ENCODE assay signal across 25 cellular contexts in genomic region chr9:134369416-134370212, GRCh38. TPM values are rescaled to one million over a fixed set of nuclear protein-coding genes. Genes with fewer than 3 reads are reported as not detected.
DNase-seq lines count a peak whose midpoint lies in the region; ATAC-seq and TF ChIP-seq lines count a peak whose summit lies in the region.
"Had no signal": no experiment of that assay in that cellular context is flagged by ENCODE, and none has a peak within 500 bp of the region (broad histone marks: within the 10 kb centered on the region; RNA-seq: fewer than 3 reads in every experiment).

No MANE protein-coding gene starts in this region.

- 29% methylated on average over 11 of the region's 19 CpGs for WGBS in right lobe of liver (ENCODE audit: insufficient coverage, low coverage, low lambda C conversion rate, missing lambda C conversion rate)

- ATAC-seq in right lobe of liver, result peak in 2 of 4 donors; percentile 1 to 15
- no peak for ATAC-seq in natural killer cell treated with Interleukin-12 subunit alpha and Interleukin-12 subunit beta and Interleukin-15 and Interleukin-18, amount 100 ng/mL, for 72 hours
- ATAC-seq in HG03378 (IDR thresholded peaks at IDR 0.05; ENCODE audit: unreplicated experiment), result no peak
- ATAC-seq: upper lobe of right lung, WTC11 had no signal

- H3K4me3 Mint-ChIP-seq in natural killer cell treated with Interleukin-12 subunit alpha and Interleukin-12 subunit beta and Interleukin-15 and Interleukin-18, amount 100 ng/mL, for 72 hours, result no peak overlapping the region
- no peak overlapping the region for H3K4me3 Mint-ChIP-seq in progenitor cell of endocrine pancreas (ENCODE audit: low read depth)
- H3K4me3 Mint-ChIP-seq: H9; immature natural killer cell; stimulated activated naive CD8-positive, alpha-beta T cell treated with anti-CD3 and anti-CD28 coated beads, Interleukin-15, Interleukin-2, amounts not matched to agents 100 ng/mL and 50 ng/mL, for 24 hours; WTC11 had no signal

- intact Hi-C loops in right lobe of liver (cut with DNase I), result no loop called here

- H3K36me3 Mint-ChIP-seq in natural killer cell treated with Interleukin-12 subunit alpha and Interleukin-12 subunit beta and Interleukin-15 and Interleukin-18, amount 100 ng/mL, for 72 hours, result no peaks in the 10 kb centered on the region
- H3K36me3 Mint-ChIP-seq in progenitor cell of endocrine pancreas (ENCODE audit: insufficient read depth), result no peaks in the 10 kb centered on the region
- H3K36me3 Mint-ChIP-seq: immature natural killer cell, WTC11 had no signal

- TF ChIP-seq CTCF in NB4 (IDR thresholded peaks at IDR 0.05; ENCODE audit: low read depth, low read length), result no peak
- no peak for TF ChIP-seq CTCF in VCaP (conservative IDR thresholded peaks at IDR 0.05)
- no peak for TF ChIP-seq CTCF in right lobe of liver (IDR thresholded peaks at IDR 0.05)
- TF ChIP-seq CTCF in progenitor cell of endocrine pancreas (IDR thresholded peaks at IDR 0.05; ENCODE audit: unreplicated experiment), result no peak

- peak overlapping the region in 1 of 5 donors; percentile 22 for H3K9ac ChIP-seq in subcutaneous abdominal adipose tissue (ENCODE audit: low read length in 5 of 5)

- no peak overlapping the region for H3K4me3 ChIP-seq in NB4 (ENCODE audit: low read depth, low read length)
- H3K4me3 ChIP-seq in right lobe of liver, result peak overlapping the region in 1 of 3 donors; percentile 11
- no peak overlapping the region for H3K4me3 ChIP-seq in subcutaneous abdominal adipose tissue (ENCODE audit: low read depth in 1 of 5, low read length in 5 of 5)
- H3K4me3 ChIP-seq: SJSA1, smooth muscle cell, upper lobe of right lung had no signal

- H3K27ac Mint-ChIP-seq in natural killer cell treated with Interleukin-12 subunit alpha and Interleukin-12 subunit beta and Interleukin-15 and Interleukin-18, amount 100 ng/mL, for 72 hours, result no peak overlapping the region
- no peak overlapping the region for H3K27ac Mint-ChIP-seq in progenitor cell of endocrine pancreas
- H3K27ac Mint-ChIP-seq: stimulated activated naive CD8-positive, alpha-beta T cell treated with anti-CD3 and anti-CD28 coated beads, Interleukin-15, Interleukin-2, amounts not matched to agents 100 ng/mL and 50 ng/mL, for 24 hours had no signal

- H3K9me3 ChIP-seq in right lobe of liver (no peaks in the 10 kb centered on the region), subcutaneous abdominal adipose tissue (ENCODE audit: control insufficient read depth in 5 of 5, low read length in 5 of 5) (no peaks in the 10 kb centered on the region)
- H3K9me3 ChIP-seq: SJSA1, upper lobe of right lung had no signal

- H3K27me3 ChIP-seq in right lobe of liver (no peaks in the 10 kb centered on the region), subcutaneous abdominal adipose tissue (ENCODE audit: control insufficient read depth in 5 of 5, insufficient read depth in 4 of 5, low read length in 5 of 5) (no peaks in the 10 kb centered on the region)
- H3K27me3 ChIP-seq: SJSA1, upper lobe of right lung had no signal

- TF ChIP-seq POLR2A in NB4 (IDR thresholded peaks at IDR 0.05; ENCODE audit: extremely low read depth, insufficient read length) (no peak), right lobe of liver (IDR thresholded peaks at IDR 0.05) (no peak)

- H3K27me3 Mint-ChIP-seq in natural killer cell treated with Interleukin-12 subunit alpha and Interleukin-12 subunit beta and Interleukin-15 and Interleukin-18, amount 100 ng/mL, for 72 hours, result no peaks in the 10 kb centered on the region
- no peaks in the 10 kb centered on the region for H3K27me3 Mint-ChIP-seq in progenitor cell of endocrine pancreas
- H3K27me3 Mint-ChIP-seq: stimulated activated naive CD8-positive, alpha-beta T cell treated with anti-CD3 and anti-CD28 coated beads, Interleukin-15, Interleukin-2, amounts not matched to agents 100 ng/mL and 50 ng/mL, for 24 hours had no signal

- no peaks in the 10 kb centered on the region for H3K36me3 ChIP-seq in right lobe of liver
- H3K36me3 ChIP-seq in subcutaneous abdominal adipose tissue (ENCODE audit: control insufficient read depth in 5 of 5, insufficient read depth in 5 of 5, low read length in 5 of 5), result no peaks in the 10 kb centered on the region
- H3K36me3 ChIP-seq: SJSA1, upper lobe of right lung had no signal

- H3K27ac ChIP-seq in VCaP (peak overlapping the region; percentile 47), right lobe of liver (peak overlapping the region; percentile 94 to 96 (median 94)), subcutaneous abdominal adipose tissue (ENCODE audit: low read depth, low read length) (peak overlapping the region; percentile 89)
- H3K27ac ChIP-seq: SJSA1 had no signal

- H3K4me1 ChIP-seq in right lobe of liver (peaks cover 2 to 91% (median 64%) of the 10 kb centered on the region in 4 donors), subcutaneous abdominal adipose tissue (ENCODE audit: control insufficient read depth in 5 of 5, insufficient read depth in 5 of 5, low read length in 5 of 5) (peaks cover 17 to 97% (median 92%) of the 10 kb centered on the region in 5 donors)

- no peaks in the 10 kb centered on the region for H3K9me3 Mint-ChIP-seq in natural killer cell treated with Interleukin-12 subunit alpha and Interleukin-12 subunit beta and Interleukin-15 and Interleukin-18, amount 100 ng/mL, for 72 hours
- H3K9me3 Mint-ChIP-seq in progenitor cell of endocrine pancreas (ENCODE audit: low read depth), result no peaks in the 10 kb centered on the region
- H3K9me3 Mint-ChIP-seq: H9; immature natural killer cell; stimulated activated naive CD8-positive, alpha-beta T cell treated with anti-CD3 and anti-CD28 coated beads, Interleukin-15, Interleukin-2, amounts not matched to agents 100 ng/mL and 50 ng/mL, for 24 hours; WTC11 had no signal

- DNase-seq in NB4 (ENCODE audit: low read depth) (peak; percentile 90), right lobe of liver (no peak), progenitor cell of endocrine pancreas (ENCODE audit: low spot score, unreplicated experiment) (no peak)
- no peak for DNase-seq in natural killer cell treated with Interleukin-12 subunit alpha and Interleukin-12 subunit beta and Interleukin-15 and Interleukin-18, amount 100 ng/mL, for 72 hours (ENCODE audit: low spot score)
- DNase-seq: activated CD4-positive, alpha-beta T cell treated with anti-CD3 and anti-CD28 coated beads, Interleukin-2, amount 50 U/mL, for 48 hours; activated gamma-delta T cell treated with Interleukin-2 at 50 U/mL for 16 hours; activated T-cell treated with anti-CD3 and anti-CD28 coated beads for 4 hours; AML-193; COR-L47; dermis blood vessel endothelial cell; H9; immature natural killer cell; NCI-H1436; NCI-H82; posterior cingulate gyrus; stimulated activated CD4-positive, alpha-beta T cell treated with anti-CD3 and anti-CD28 coated beads, Interleukin-4, amount 100 ng/mL, for 1 hour; T-helper 2 cell; upper lobe of right lung had no signal

- H3K4me1 Mint-ChIP-seq in natural killer cell treated with Interleukin-12 subunit alpha and Interleukin-12 subunit beta and Interleukin-15 and Interleukin-18, amount 100 ng/mL, for 72 hours (ENCODE audit: low read depth in 2 of 2), result peaks cover 7 to 14% of the 10 kb centered on the region in 2 donors
- H3K4me1 Mint-ChIP-seq in progenitor cell of endocrine pancreas (ENCODE audit: low read depth), result peaks cover 15% of the 10 kb centered on the region

RNA-seq across cellular contexts. Expression of gene RXRA, which starts 43.4 kb away (rescaled TPM):
- total RNA-seq in right lobe of liver, result 100 to 1,000 TPM; 105 to 165 (median 131) TPM
- 1 to 10 TPM; 3.8 to 4.9 TPM for total RNA-seq in natural killer cell treated with Interleukin-12 subunit alpha and Interleukin-12 subunit beta and Interleukin-15 and Interleukin-18, amount 100 ng/mL, for 72 hours
- total RNA-seq in progenitor cell of endocrine pancreas, result 58.4 and 64.8 TPM in 2 replicates

Comparison
In these comparisons a context has a peak if more than half of its experiments do, and no peak if none do; other contexts are left out.
1. RNA of gene RXRA, which starts 43.4 kb away (total RNA-seq): 105 to 165 TPM in right lobe of liver and 58.4 to 64.8 TPM in progenitor cell of endocrine pancreas; 3.8 to 4.9 TPM in natural killer cell treated with Interleukin-12 subunit alpha and Interleukin-12 subunit beta and Interleukin-15 and Interleukin-18, amount 100 ng/mL, for 72 hours; every median in the first group is over 10 times any median in the second.
2. Peak in every context shown above with its lines, with median percentiles within 50 percentile points of each other: H3K27ac ChIP-seq.